ENCODE assay signal across 11 cellular contexts in genomic region chr3:57805674-57806073, GRCh38. TPM values are rescaled to one million over a fixed set of nuclear protein-coding genes. Genes with fewer than 3 reads are reported as not detected.
DNase-seq lines count a peak whose midpoint lies in the region; ATAC-seq and TF ChIP-seq lines count a peak whose summit lies in the region.
"Had no signal": no experiment of that assay in that cellular context is flagged by ENCODE, and none has a peak within 500 bp of the region (broad histone marks: within the 10 kb centered on the region; RNA-seq: fewer than 3 reads in every experiment).

No MANE protein-coding gene starts in this region.

- no peaks in the 10 kb centered on the region for H3K9me3 Mint-ChIP-seq in activated naive CD4-positive, alpha-beta T cell treated with anti-CD3 and anti-CD28 coated beads, Interleukin-2, amount 50 U/mL, for 24 hours
- H3K9me3 Mint-ChIP-seq: nephron progenitor cell had no signal

- no peak for DNase-seq in activated naive CD4-positive, alpha-beta T cell treated with Interleukin-2 at 50 U/mL for 16 hours
- DNase-seq in SK-N-SH (no peak), fibroblast of pulmonary artery (ENCODE audit: low read depth) (peak; percentile 74), stromal cell of bone marrow (ENCODE audit: low read depth) (peak; percentile 73), NCI-H2081 treated with DMSO at 0.1 percent for 48 hours (lab: John Stamatoyannopoulos, UW) (no peak), stomach (no peak)
- DNase-seq: nephron progenitor cell, T-helper 1 cell had no signal

- no peak for TF ChIP-seq POLR2A in stomach (IDR thresholded peaks at IDR 0.05)

- no peaks in the 10 kb centered on the region for H3K27me3 Mint-ChIP-seq in activated naive CD4-positive, alpha-beta T cell treated with anti-CD3 and anti-CD28 coated beads, Interleukin-2, amount 50 U/mL, for 24 hours

- POLR2A ChIA-PET in SK-N-SH (lab: Yijun Ruan, JAX) = no interaction called here

- TF ChIP-seq CTCF in SK-N-SH (IDR thresholded peaks at IDR 0.05) = no peak
- TF ChIP-seq CTCF in fibroblast of pulmonary artery (IDR thresholded peaks at IDR 0.05; ENCODE audit: low read length, missing control alignments) = no peak
- no peak for TF ChIP-seq CTCF in stomach (IDR thresholded peaks at IDR 0.05)

- H3K79me2 ChIP-seq in SK-N-SH (ENCODE audit: insufficient read depth) = peaks cover 84% of the 10 kb centered on the region

- no peak overlapping the region for H3K9ac ChIP-seq in SK-N-SH

- no peak overlapping the region for H3K4me2 ChIP-seq in SK-N-SH

- TF ChIP-seq RAD21 in SK-N-SH (IDR thresholded peaks at IDR 0.05; ENCODE audit: low read length) = no peak

- H3K4me3 ChIP-seq in SK-N-SH (ENCODE audit: low read depth in 2 of 2, low read length in 1 of 2) = no peak overlapping the region
- H3K4me3 ChIP-seq in fibroblast of pulmonary artery (replicated peaks; ENCODE audit: low read depth, low read length) = no peak overlapping the region
- H3K4me3 ChIP-seq in stomach = no peak overlapping the region

- H3K27me3 ChIP-seq in SK-N-SH (ENCODE audit: insufficient read depth) = no peaks in the 10 kb centered on the region
- H3K27me3 ChIP-seq in stomach = no peaks in the 10 kb centered on the region

- no peak overlapping the region for H2AFZ ChIP-seq in SK-N-SH (ENCODE audit: low read depth)

- intact Hi-C loops in stomach (cut with DNase I; ENCODE audit: low total_unique reads) = no loop called here

- H3K36me3 ChIP-seq in SK-N-SH (replicated peaks in 1 of 2; ENCODE audit: control insufficient read depth in 1 of 2, insufficient read depth in 2 of 2, low read length in 1 of 2) (no peaks in the 10 kb centered on the region), stomach (no peaks in the 10 kb centered on the region)

- H3K4me3 Mint-ChIP-seq in activated naive CD4-positive, alpha-beta T cell treated with anti-CD3 and anti-CD28 coated beads, Interleukin-2, amount 50 U/mL, for 24 hours = peak overlapping the region; percentile 23
- H3K4me3 Mint-ChIP-seq: nephron progenitor cell had no signal

- no peak for TF ChIP-seq EP300 in SK-N-SH (IDR thresholded peaks at IDR 0.05; ENCODE audit: borderline replicate concordance in 1 of 2, low read depth in 1 of 2, low read length in 1 of 2)
- no peak for TF ChIP-seq EP300 in stomach (IDR thresholded peaks at IDR 0.05)

- 79% methylated on average over 1 of the region's 1 CpG for WGBS in SK-N-SH (ENCODE audit: low lambda C conversion rate)
- 81 to 100% (median 94%) methylated on average over 1 of the region's 1 CpG for WGBS in stomach, 5 donors

- no peak for ATAC-seq in GM21786 (IDR thresholded peaks at IDR 0.05; ENCODE audit: unreplicated experiment)

- H3K27ac Mint-ChIP-seq in activated naive CD4-positive, alpha-beta T cell treated with anti-CD3 and anti-CD28 coated beads, Interleukin-2, amount 50 U/mL, for 24 hours = peak overlapping the region; percentile 56
- H3K27ac Mint-ChIP-seq: nephron progenitor cell had no signal

- H3K9me2 ChIP-seq in SK-N-SH = no peaks in the 10 kb centered on the region

- peaks cover 30% of the 10 kb centered on the region for H3F3A ChIP-seq in SK-N-SH (replicated peaks; ENCODE audit: insufficient read depth)

- peaks cover 56% of the 10 kb centered on the region for H4K20me1 ChIP-seq in SK-N-SH (ENCODE audit: insufficient read depth)

- peaks cover 5% of the 10 kb centered on the region for H3K36me3 Mint-ChIP-seq in activated naive CD4-positive, alpha-beta T cell treated with anti-CD3 and anti-CD28 coated beads, Interleukin-2, amount 50 U/mL, for 24 hours

- H3K4me1 Mint-ChIP-seq in activated naive CD4-positive, alpha-beta T cell treated with anti-CD3 and anti-CD28 coated beads, Interleukin-2, amount 50 U/mL, for 24 hours = peaks cover 88% of the 10 kb centered on the region

- H3K27ac ChIP-seq in SK-N-SH (ENCODE audit: low read depth in 2 of 2, low read length in 1 of 2) (peak overlapping the region in 1 of 2 experiments; percentile 12; a peak in 1 of 4 replicates), stomach (peak overlapping the region in 1 of 5 donors; percentile 0)
- H3K27ac ChIP-seq: C4-2B had no signal

- H3K4me1 ChIP-seq in SK-N-SH (ENCODE audit: control insufficient read depth in 1 of 2, insufficient read depth in 2 of 2, low read depth in 1 of 2, low read length in 1 of 2) = peaks cover 0 to 12% of the 10 kb centered on the region in 2 experiments; a peak in 1 of 4 replicates
- peaks cover 21 to 75% (median 45%) of the 10 kb centered on the region in 4 donors for H3K4me1 ChIP-seq in stomach

- H3K9me3 ChIP-seq in SK-N-SH (no peaks in the 10 kb centered on the region), stomach (no peaks in the 10 kb centered on the region)

- CTCF ChIA-PET in SK-N-SH (lab: Yijun Ruan, JAX) = no interaction called here

TF ChIP-seq in SK-N-SH, 30 proteins besides CTCF, POLR2A, EP300 and RAD21:
- TF ChIP-seq TAF1 (IDR thresholded peaks at IDR 0.05; ENCODE audit: borderline replicate concordance, low read depth, low read length) (no peak), FOSL2 (IDR thresholded peaks at IDR 0.05; ENCODE audit: borderline replicate concordance, low read depth) (peak; percentile 98), SMC3 (IDR thresholded peaks at IDR 0.05; ENCODE audit: low read depth, low read length) (no peak), CHD2 (IDR thresholded peaks at IDR 0.05; ENCODE audit: low read length, partially characterized antibody) (no peak), REST (IDR thresholded peaks at IDR 0.05; ENCODE audit: low read depth, low read length) (peak; percentile 97), RXRA (IDR thresholded peaks at IDR 0.05; ENCODE audit: borderline replicate concordance, low read depth) (no peak), TCF12 (IDR thresholded peaks at IDR 0.05) (peak; percentile 25; the same call in 1 of the 2 replicates), JUND (IDR thresholded peaks at IDR 0.05) (peak; percentile 90), GATA2 (CRISPR knock-in tag; IDR thresholded peaks at IDR 0.05) (no peak), POLR2AphosphoS5 (IDR thresholded peaks at IDR 0.05; ENCODE audit: low read depth, low read length) (peak; percentile 53; the same call in 1 of the 2 replicates), YY1 (IDR thresholded peaks at IDR 0.05; ENCODE audit: low read depth) (no peak)
TF ChIP-seq in SK-N-SH: peak in this region for 5.

RNA-seq across cellular contexts. Expression of gene SLMAP, which starts 49.6 kb away (rescaled TPM):
- polyA plus RNA-seq in SK-N-SH (2012; rRNA removed) (10.5 and 11.7 TPM in 2 replicates), stomach (10 to 100 TPM; 23.9 to 41.2 (median 26.7) TPM)
- polyA plus RNA-seq in SK-N-SH (2012; cell fraction: cytosol; rRNA removed) = 14.4 and 16.5 TPM in 2 replicates
- polyA plus RNA-seq in SK-N-SH (2012; cell fraction: nucleus; rRNA removed) = 13.9 and 19.8 TPM in 2 replicates
- 100 to 1,000 TPM; 123 to 534 (median 292) TPM for total RNA-seq in stomach

Comparison
In these comparisons a context has a peak if more than half of its experiments do, and no peak if none do; other contexts are left out.
1. DNase-seq: peak in fibroblast of pulmonary artery (single experiment) and stromal cell of bone marrow (single experiment); none in activated naive CD4-positive, alpha-beta T cell treated with Interleukin-2 at 50 U/mL for 16 hours (single experiment), SK-N-SH (single experiment), NCI-H2081 treated with DMSO at 0.1 percent for 48 hours (single experiment) and stomach (single experiment).